ENCODE assay signal across 22 cellular contexts in genomic region chr6:29884261-29884660, GRCh38. TPM values are rescaled to one million over a fixed set of nuclear protein-coding genes. Genes with fewer than 3 reads are reported as not detected.
DNase-seq lines count a peak whose midpoint lies in the region; ATAC-seq, FAIRE-seq and TF ChIP-seq lines count a peak whose summit lies in the region.
"Had no signal": no experiment of that assay in that cellular context is flagged by ENCODE, and none has a peak within 500 bp of the region (broad histone marks: within the 10 kb centered on the region; RNA-seq: fewer than 3 reads in every experiment).

No MANE protein-coding gene starts in this region.

- no peak for FAIRE-seq in HepG2 (lab: Jason Lieb, UNC)
- FAIRE-seq: A549, G401.6, GM12891, GM19239 had no signal

- in situ Hi-C loops in HepG2 (cut with HindIII; ENCODE audit: extremely low pct_ligation_motif_present, low pct_unique_long_range_greater_than_20kb), result loop anchor here (25.0 kb wide), 1 partner anchor 1478 kb away; the partner anchor contains the start of gene HLA-B

- H3K9me3 ChIP-seq in HepG2 (ENCODE audit: low read length), result peaks cover 6% of the 10 kb centered on the region; the same call in 1 of the 2 replicates
- no peaks in the 10 kb centered on the region for H3K9me3 ChIP-seq in right lobe of liver
- H3K9me3 ChIP-seq in endodermal cell (ENCODE audit: control insufficient read depth, low read length), result peaks cover 12% of the 10 kb centered on the region
- H3K9me3 ChIP-seq: A549, Caco-2 had no signal

- H3K4me2 ChIP-seq in HepG2 (ENCODE audit: low read depth, low read length), result no peak overlapping the region
- H3K4me2 ChIP-seq: A549; BLaER1 treated with 17β-estradiol and CSF1 and Interleukin-3, amounts not matched to agents 10 nM and 100 nM had no signal

- H3K4me3 Mint-ChIP-seq in endodermal cell (no peak overlapping the region), glutamatergic neuron (ENCODE audit: unreplicated experiment) (no peak overlapping the region), Calu3 (ENCODE audit: low read depth, unreplicated experiment) (no peak overlapping the region), WTC11 (no peak overlapping the region)
- H3K4me3 Mint-ChIP-seq: B cell; CD4-positive, alpha-beta T cell; CD8-positive, alpha-beta T cell had no signal

- intact Hi-C loops in HepG2 (cut with micrococcal nuclease; ENCODE audit: unreplicated experiment) (no loop called here), right lobe of liver (cut with DNase I) (no loop called here), Calu3 (cut with micrococcal nuclease; ENCODE audit: unreplicated experiment) (no loop called here)

- CTCF ChIA-PET in HepG2 (lab: Yijun Ruan, JAX; ENCODE audit: low intra/inter-chr PET ratio, low total read pairs), result no interaction called here
- CTCF ChIA-PET in Calu3 (lab: Charles Lee), result no interaction called here
- CTCF ChIA-PET in WTC11 (lab: Charles Lee), result no interaction called here

- no peak for TF ChIP-seq POLR2A in HepG2 (IDR thresholded peaks at IDR 0.05; ENCODE audit: insufficient read depth in 1 of 2, low read depth in 2 of 2, low read length in 2 of 2)
- TF ChIP-seq POLR2A in right lobe of liver (IDR thresholded peaks at IDR 0.05), result no peak

- no peak overlapping the region for H3K9ac ChIP-seq in HepG2 (ENCODE audit: insufficient read depth, low read depth, low read length)
- H3K9ac ChIP-seq in endodermal cell (ENCODE audit: extremely low read depth, low read length, poor library complexity, severe bottlenecking), result no peak overlapping the region
- H3K9ac ChIP-seq: BLaER1 treated with 17β-estradiol and CSF1 and Interleukin-3, amounts not matched to agents 10 nM and 100 nM had no signal

- POLR2A ChIA-PET in HepG2 (lab: Yijun Ruan, JAX), result interaction anchor here (0.9 kb wide), 1 partner anchor 24 kb away, joined by 3 read pairs; no protein-coding TSS in a partner anchor
- POLR2A ChIA-PET in WTC11 (lab: Charles Lee), result interaction anchor here (1.0 kb wide), 1 partner anchor 90 kb away, joined by 3 read pairs; no protein-coding TSS in a partner anchor

- no peak for DNase-seq in HepG2 (ENCODE audit: low spot score)
- DNase-seq in right lobe of liver, result no peak
- DNase-seq in endodermal cell, result peak; percentile 13
- DNase-seq in glutamatergic neuron, result no peak
- no peak for DNase-seq in Calu3
- no peak for DNase-seq in WTC11 (ENCODE audit: low spot score)
- DNase-seq: AML-193; Caco-2; CD4-positive, alpha-beta T cell; CD8-positive, alpha-beta T cell; DMS79 treated with DMSO at 0.1 percent for 48 hours; GF-D8 had no signal

- 13% methylated on average over 2 of the region's 4 CpGs for WGBS in HepG2 (ENCODE audit: low lambda C conversion rate)
- 45% methylated on average over 2 of the region's 4 CpGs for WGBS in right lobe of liver (ENCODE audit: insufficient coverage, low coverage, low lambda C conversion rate, missing lambda C conversion rate)
- 47% methylated on average over 2 of the region's 4 CpGs; no CpG with 5 or more reads in 1 of the 2 experiments for WGBS in endodermal cell (ENCODE audit: insufficient coverage in 1 of 2, insufficient read length in 1 of 2), 2 experiments

- ATAC-seq in HepG2 (no peak), right lobe of liver (no peak), WTC11 (no peak)
- ATAC-seq: A549; CD8-positive, alpha-beta T cell had no signal

- peaks cover 62% of the 10 kb centered on the region for H3K27me3 Mint-ChIP-seq in endodermal cell (ENCODE audit: insufficient read depth)
- H3K27me3 Mint-ChIP-seq in glutamatergic neuron (ENCODE audit: unreplicated experiment), result peaks cover 14% of the 10 kb centered on the region
- no peaks in the 10 kb centered on the region for H3K27me3 Mint-ChIP-seq in Calu3 (ENCODE audit: unreplicated experiment)
- peaks cover 69% of the 10 kb centered on the region for H3K27me3 Mint-ChIP-seq in WTC11 (ENCODE audit: low read depth)
- H3K27me3 Mint-ChIP-seq: CD4-positive, alpha-beta T cell had no signal

- peaks cover 2% of the 10 kb centered on the region for H3K79me2 ChIP-seq in HepG2 (ENCODE audit: insufficient read depth, low read length)

- H3K4me1 ChIP-seq in HepG2 (ENCODE audit: insufficient read depth, low read length) (peaks cover 11% of the 10 kb centered on the region), right lobe of liver (peaks cover 0 to 7% (median 0%) of the 10 kb centered on the region in 4 donors), endodermal cell (ENCODE audit: control insufficient read depth, insufficient read depth, low read length) (no peaks in the 10 kb centered on the region)
- H3K4me1 ChIP-seq: A549, Caco-2 had no signal

- H3K4me1 Mint-ChIP-seq in endodermal cell (no peaks in the 10 kb centered on the region), glutamatergic neuron (ENCODE audit: low read depth, unreplicated experiment) (no peaks in the 10 kb centered on the region), Calu3 (ENCODE audit: low read depth, unreplicated experiment) (peaks cover 9% of the 10 kb centered on the region), WTC11 (peaks cover 4% of the 10 kb centered on the region; the same call in 1 of the 2 replicates)

- TF ChIP-seq EP300 in HepG2 (IDR thresholded peaks at IDR 0.05; ENCODE audit: low read depth in 2 of 2, low read length in 2 of 2), result no peak
- no peak for TF ChIP-seq EP300 in HepG2 (CRISPR knock-in tag; IDR thresholded peaks at IDR 0.05; ENCODE audit: borderline replicate concordance)

- H3K27me3 ChIP-seq in HepG2 (ENCODE audit: control insufficient read depth in 1 of 2, insufficient read depth in 2 of 2, low read length in 2 of 2), result no peaks in the 10 kb centered on the region
- no peaks in the 10 kb centered on the region for H3K27me3 ChIP-seq in right lobe of liver
- peaks cover 33% of the 10 kb centered on the region for H3K27me3 ChIP-seq in endodermal cell (ENCODE audit: control insufficient read depth, insufficient read depth, low read length, poor library complexity, severe bottlenecking)

- H2AFZ ChIP-seq in HepG2 (ENCODE audit: low read length), result no peak overlapping the region

- H3K9me3 Mint-ChIP-seq in endodermal cell, result peaks cover 33% of the 10 kb centered on the region
- peaks cover 6% of the 10 kb centered on the region for H3K9me3 Mint-ChIP-seq in glutamatergic neuron (ENCODE audit: unreplicated experiment)
- no peaks in the 10 kb centered on the region for H3K9me3 Mint-ChIP-seq in Calu3 (ENCODE audit: low read depth, unreplicated experiment)
- peaks cover 39% of the 10 kb centered on the region for H3K9me3 Mint-ChIP-seq in WTC11
- H3K9me3 Mint-ChIP-seq: CD4-positive, alpha-beta T cell had no signal

- no peak overlapping the region for H3K27ac ChIP-seq in HepG2 (ENCODE audit: extremely low read length, insufficient read depth, low read length)
- no peak overlapping the region for H3K27ac ChIP-seq in right lobe of liver
- H3K27ac ChIP-seq in endodermal cell (ENCODE audit: low read depth, low read length), result no peak overlapping the region
- H3K27ac ChIP-seq: 22Rv1; A549; BLaER1 treated with 17β-estradiol and CSF1 and Interleukin-3, amounts not matched to agents 10 nM and 100 nM; C4-2B had no signal

- H3K36me3 Mint-ChIP-seq in endodermal cell (ENCODE audit: low read depth), result no peaks in the 10 kb centered on the region
- H3K36me3 Mint-ChIP-seq in glutamatergic neuron (ENCODE audit: unreplicated experiment), result peaks cover 3% of the 10 kb centered on the region
- H3K36me3 Mint-ChIP-seq in Calu3 (ENCODE audit: insufficient read depth, unreplicated experiment), result peaks cover 15% of the 10 kb centered on the region
- peaks cover 23% of the 10 kb centered on the region for H3K36me3 Mint-ChIP-seq in WTC11

- BruUV-seq in HepG2 (replicated peaks; lab: Mats Ljungman, UMichigan) (no TSS peak), Calu3 (replicated peaks; lab: Mats Ljungman, UMichigan) (no TSS peak)

- H3K36me3 ChIP-seq in HepG2 (replicated peaks in 1 of 2; ENCODE audit: control insufficient read depth in 1 of 2, insufficient read depth in 2 of 2, low read length in 2 of 2) (no peaks in the 10 kb centered on the region), right lobe of liver (no peaks in the 10 kb centered on the region), endodermal cell (ENCODE audit: control insufficient read depth, insufficient read depth, low read length) (no peaks in the 10 kb centered on the region)
- H3K36me3 ChIP-seq: BLaER1 treated with 17β-estradiol and CSF1 and Interleukin-3, amounts not matched to agents 10 nM and 100 nM had no signal

- H4K20me1 ChIP-seq in HepG2 (ENCODE audit: insufficient read depth, low read length), result no peaks in the 10 kb centered on the region
- H4K20me1 ChIP-seq: BLaER1 treated with 17β-estradiol and CSF1 and Interleukin-3, amounts not matched to agents 10 nM and 100 nM had no signal

- H3K4me3 ChIP-seq in HepG2 (replicated peaks in 1 of 3; ENCODE audit: insufficient read depth in 1 of 3, low read depth in 2 of 3, low read length in 3 of 3) (no peak overlapping the region), right lobe of liver (no peak overlapping the region), endodermal cell (ENCODE audit: low read length) (no peak overlapping the region)
- H3K4me3 ChIP-seq: A549; BLaER1 treated with 17β-estradiol and CSF1 and Interleukin-3, amounts not matched to agents 10 nM and 100 nM had no signal

- no peak for TF ChIP-seq CTCF in HepG2 (CRISPR knock-in tag; IDR thresholded peaks at IDR 0.05)
- no peak for TF ChIP-seq CTCF in right lobe of liver (IDR thresholded peaks at IDR 0.05)
- no peak for TF ChIP-seq CTCF in endodermal cell (conservative IDR thresholded peaks at IDR 0.05)
- TF ChIP-seq CTCF in glutamatergic neuron (IDR thresholded peaks at IDR 0.05; ENCODE audit: partially characterized antibody, unreplicated experiment), result no peak
- TF ChIP-seq CTCF in Calu3 (IDR thresholded peaks at IDR 0.05; ENCODE audit: unreplicated experiment), result no peak
- TF ChIP-seq CTCF in WTC11 (IDR thresholded peaks at IDR 0.05), result no peak

- H3K27ac Mint-ChIP-seq in endodermal cell (no peak overlapping the region), glutamatergic neuron (ENCODE audit: unreplicated experiment) (peak overlapping the region; percentile 30), Calu3 (ENCODE audit: unreplicated experiment) (no peak overlapping the region), WTC11 (no peak overlapping the region)
- H3K27ac Mint-ChIP-seq: B cell; CD4-positive, alpha-beta T cell; CD8-positive, alpha-beta T cell had no signal

- TF ChIP-seq RAD21 in HepG2 (CRISPR knock-in tag; IDR thresholded peaks at IDR 0.05), result no peak

RNA-seq across cellular contexts. Expression of gene HLA-G, which starts 56.6 kb away (rescaled TPM):
- total RNA-seq in HepG2 (2016; rRNA removed; fragmentation: Illumina TruSeq; extraction: Trizol) (0.15 and 0.29 TPM in 2 replicates), right lobe of liver (1 to 10 TPM in 1 of 6 experiments, under 1 TPM in 1, not detected in 4; 0.20 to 2.0 TPM), endodermal cell (1 to 10 TPM in 1 of 2 donors, under 1 TPM in 1; 0.58 to 1.1 TPM), glutamatergic neuron (ENCODE audit: unreplicated experiment) (not detected), Calu3 (2022) (0.45 and 1.5 TPM in 2 replicates), WTC11 (2021) (1.1 to 1.7 TPM (median 1.4 TPM) in 3 replicates)
- total RNA-seq in HepG2 (2016; cell fraction: cytosol; rRNA removed; fragmentation: Illumina TruSeq; extraction: Trizol; ENCODE audit: low read depth), result 0.18 TPM in 1 of 2 replicates, not detected in the other
- 0.37 TPM in 1 of 2 replicates, not detected in the other for total RNA-seq in HepG2 (2016; cell fraction: insoluble cytoplasmic fraction; rRNA removed; fragmentation: Illumina TruSeq; extraction: Trizol)
- total RNA-seq in HepG2 (2016; cell fraction: membrane; rRNA removed; fragmentation: Illumina TruSeq; extraction: Trizol), result not detected in 2 replicates
- 0.31 TPM in 1 of 2 replicates, not detected in the other for total RNA-seq in HepG2 (2016; cell fraction: nucleus; rRNA removed; fragmentation: Illumina TruSeq; extraction: Trizol)
- polyA plus RNA-seq in HepG2 (2011; rRNA removed), result 0.30 and 0.80 TPM in 2 replicates
- polyA plus RNA-seq in HepG2 (2011; cell fraction: cytosol; rRNA removed), result 1.1 and 1.6 TPM in 2 replicates
- 0.26 and 0.35 TPM in 2 replicates for polyA plus RNA-seq in HepG2 (2011; cell fraction: nucleus; rRNA removed)
- 0.38 TPM in 1 of 2 replicates, not detected in the other for polyA plus RNA-seq in HepG2 (2012)
- polyA plus RNA-seq in HepG2 (2016; cell fraction: cytosol; fragmentation: Illumina TruSeq; extraction: Trizol; ENCODE audit: low read depth), result not detected in 2 replicates
- polyA plus RNA-seq in HepG2 (2016; cell fraction: insoluble cytoplasmic fraction; fragmentation: Illumina TruSeq; extraction: Trizol; ENCODE audit: low read depth), result not detected in 2 replicates
- not detected in 2 replicates for polyA plus RNA-seq in HepG2 (2016; cell fraction: membrane; fragmentation: Illumina TruSeq; extraction: Trizol; ENCODE audit: low read depth)
- 0.49 TPM in 1 of 2 replicates, not detected in the other for polyA plus RNA-seq in HepG2 (2016; cell fraction: nucleus; fragmentation: Illumina TruSeq; extraction: Trizol; ENCODE audit: insufficient read depth, low read depth)
- 0.28 TPM in 1 of 2 replicates, not detected in the other for polyA minus RNA-seq in HepG2 (2011; rRNA and poly(A)+ RNA removed; ENCODE audit: low replicate concordance)
- not detected in 2 replicates for polyA minus RNA-seq in HepG2 (2011; cell fraction: cytosol; rRNA and poly(A)+ RNA removed)
- polyA minus RNA-seq in HepG2 (2011; cell fraction: nucleus; rRNA and poly(A)+ RNA removed), result not detected in 2 replicates
- not detected for polyA plus RNA-seq in endodermal cell (2013, experiment 1 of 2)
- polyA plus RNA-seq in endodermal cell (2013, experiment 2 of 2), result not detected
- total RNA-seq: A172, Caco-2 had no signal
- polyA plus RNA-seq: BJ had no signal

RNA-seq across cellular contexts. Expression of gene HLA-A, which starts 58.1 kb away (rescaled TPM):
- total RNA-seq in HepG2 (2016; rRNA removed; fragmentation: Illumina TruSeq; extraction: Trizol) (131 and 345 TPM in 2 replicates), right lobe of liver (100 to 1,000 TPM; 107 to 561 (median 406) TPM), endodermal cell (100 to 1,000 TPM; 212 to 282 TPM), glutamatergic neuron (ENCODE audit: unreplicated experiment) (60.2 TPM), Calu3 (2022) (451 and 963 TPM in 2 replicates), WTC11 (2021) (93.2 to 135 TPM (median 134 TPM) in 3 replicates)
- total RNA-seq in HepG2 (2016; cell fraction: cytosol; rRNA removed; fragmentation: Illumina TruSeq; extraction: Trizol; ENCODE audit: low read depth), result 40.4 and 40.8 TPM in 2 replicates
- total RNA-seq in HepG2 (2016; cell fraction: insoluble cytoplasmic fraction; rRNA removed; fragmentation: Illumina TruSeq; extraction: Trizol), result 123 and 365 TPM in 2 replicates
- total RNA-seq in HepG2 (2016; cell fraction: membrane; rRNA removed; fragmentation: Illumina TruSeq; extraction: Trizol), result 56.7 and 57.0 TPM in 2 replicates
- total RNA-seq in HepG2 (2016; cell fraction: nucleus; rRNA removed; fragmentation: Illumina TruSeq; extraction: Trizol), result 268 and 300 TPM in 2 replicates
- 527 and 598 TPM in 2 replicates for polyA plus RNA-seq in HepG2 (2011; rRNA removed)
- polyA plus RNA-seq in HepG2 (2011; cell fraction: cytosol; rRNA removed), result 540 and 603 TPM in 2 replicates
- 321 and 388 TPM in 2 replicates for polyA plus RNA-seq in HepG2 (2011; cell fraction: nucleus; rRNA removed)
- polyA plus RNA-seq in HepG2 (2012), result 267 and 414 TPM in 2 replicates
- polyA plus RNA-seq in HepG2 (2016; cell fraction: cytosol; fragmentation: Illumina TruSeq; extraction: Trizol; ENCODE audit: low read depth), result 46.2 and 49.2 TPM in 2 replicates
- 135 and 142 TPM in 2 replicates for polyA plus RNA-seq in HepG2 (2016; cell fraction: insoluble cytoplasmic fraction; fragmentation: Illumina TruSeq; extraction: Trizol; ENCODE audit: low read depth)
- polyA plus RNA-seq in HepG2 (2016; cell fraction: membrane; fragmentation: Illumina TruSeq; extraction: Trizol; ENCODE audit: low read depth), result 49.9 and 54.4 TPM in 2 replicates
- 529 and 565 TPM in 2 replicates for polyA plus RNA-seq in HepG2 (2016; cell fraction: nucleus; fragmentation: Illumina TruSeq; extraction: Trizol; ENCODE audit: insufficient read depth, low read depth)
- polyA minus RNA-seq in HepG2 (2011; rRNA and poly(A)+ RNA removed; ENCODE audit: low replicate concordance), result 311 and 488 TPM in 2 replicates
- polyA minus RNA-seq in HepG2 (2011; cell fraction: cytosol; rRNA and poly(A)+ RNA removed), result 211 and 252 TPM in 2 replicates
- polyA minus RNA-seq in HepG2 (2011; cell fraction: nucleus; rRNA and poly(A)+ RNA removed), result 56.9 and 83.0 TPM in 2 replicates
- 56.2 TPM for polyA plus RNA-seq in endodermal cell (2013, experiment 1 of 2)
- 50.5 TPM for polyA plus RNA-seq in endodermal cell (2013, experiment 2 of 2)
